In genomic region chr16:8962393-8963009, GRCh38 we compare ENCODE assay signal across 1 cellular context.
TF ChIP-seq lines count a peak whose summit lies in the region.

No MANE protein-coding gene starts in this region.

TF ChIP-seq in HepG2, 621 proteins besides CTCF, POLR2A, EP300 and RAD21 (continued from another document and continues in another):
- peak; percentile 17; the same call in 1 of the 2 replicates for TF ChIP-seq KLF13 (CRISPR knock-in tag; IDR thresholded peaks at IDR 0.05)
- no peak for TF ChIP-seq RFX5 (IDR thresholded peaks at IDR 0.05; ENCODE audit: low read depth, low read length)
- TF ChIP-seq KDM3A (CRISPR knock-in tag; IDR thresholded peaks at IDR 0.05; ENCODE audit: low read depth), result no peak
- peak; percentile 77 for TF ChIP-seq MAFF (IDR thresholded peaks at IDR 0.05; ENCODE audit: low read depth, low read length)
- TF ChIP-seq ATF1 (CRISPR knock-in tag; IDR thresholded peaks at IDR 0.05), result no peak
- peak; percentile 60; the same call in 1 of the 2 replicates for TF ChIP-seq ATF7-NPFF (CRISPR knock-in tag; IDR thresholded peaks at IDR 0.05; ENCODE audit: low read depth)
- TF ChIP-seq ATF2 (CRISPR knock-in tag; IDR thresholded peaks at IDR 0.05), result 0 out of 2 replicates have a peak, but pooled peaks have one; percentile 33
- TF ChIP-seq, protein P1, sequence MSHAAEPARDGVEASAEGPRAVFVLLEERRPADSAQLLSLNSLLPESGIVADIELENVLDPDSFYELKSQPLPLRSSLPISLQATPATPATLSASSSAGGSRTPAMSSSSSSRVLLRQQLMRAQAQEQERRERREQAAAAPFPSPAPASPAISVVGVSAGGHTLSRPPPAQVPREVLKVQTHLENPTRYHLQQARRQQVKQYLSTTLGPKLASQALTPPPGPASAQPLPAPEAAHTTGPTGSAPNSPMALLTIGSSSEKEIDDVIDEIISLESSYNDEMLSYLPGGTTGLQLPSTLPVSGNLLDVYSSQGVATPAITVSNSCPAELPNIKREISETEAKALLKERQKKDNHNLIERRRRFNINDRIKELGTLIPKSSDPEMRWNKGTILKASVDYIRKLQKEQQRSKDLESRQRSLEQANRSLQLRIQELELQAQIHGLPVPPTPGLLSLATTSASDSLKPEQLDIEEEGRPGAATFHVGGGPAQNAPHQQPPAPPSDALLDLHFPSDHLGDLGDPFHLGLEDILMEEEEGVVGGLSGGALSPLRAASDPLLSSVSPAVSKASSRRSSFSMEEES (CRISPR knock-in tag; IDR thresholded peaks at IDR 0.05), result peak; percentile 15; the same call in 1 of the 2 replicates
- no peak for TF ChIP-seq ZNF780A (CRISPR knock-in tag; IDR thresholded peaks at IDR 0.05)
- TF ChIP-seq E2F5 (CRISPR knock-in tag; conservative IDR thresholded peaks at IDR 0.05), result peak; percentile 53; the same call in 1 of the 2 replicates
- peak; percentile 15; the same call in 1 of the 2 replicates for TF ChIP-seq ZNF703 (CRISPR knock-in tag; IDR thresholded peaks at IDR 0.05; ENCODE audit: borderline replicate concordance)
- TF ChIP-seq ZKSCAN1 (IDR thresholded peaks at IDR 0.05; ENCODE audit: low read length), result no peak
- no peak for TF ChIP-seq IKZF1 (IDR thresholded peaks at IDR 0.05)
- TF ChIP-seq ZNF17 (CRISPR knock-in tag; IDR thresholded peaks at IDR 0.05), result no peak
- TF ChIP-seq ZNF772 (CRISPR knock-in tag; IDR thresholded peaks at IDR 0.05), result peak; percentile 37; the same call in 1 of the 2 replicates
- peak; percentile 26; the same call in 1 of the 2 replicates for TF ChIP-seq ZNF552 (CRISPR knock-in tag; IDR thresholded peaks at IDR 0.05; ENCODE audit: borderline replicate concordance)
- no peak; the same call in 1 of the 2 replicates for TF ChIP-seq NCOR1 (IDR thresholded peaks at IDR 0.05; ENCODE audit: borderline replicate concordance, low read length)
- TF ChIP-seq KMT2A (CRISPR knock-in tag; IDR thresholded peaks at IDR 0.05), result peak; percentile 67
- no peak for TF ChIP-seq CBX5 (CRISPR knock-in tag; IDR thresholded peaks at IDR 0.05; ENCODE audit: borderline replicate concordance)
- no peak for TF ChIP-seq STAT6 (CRISPR knock-in tag; IDR thresholded peaks at IDR 0.05; ENCODE audit: borderline replicate concordance)
- no peak for TF ChIP-seq JUN (CRISPR knock-in tag; IDR thresholded peaks at IDR 0.05)
- 0 out of 2 replicates have a peak, but pooled peaks have one; percentile 44 for TF ChIP-seq ZNF136 (CRISPR knock-in tag; IDR thresholded peaks at IDR 0.05; ENCODE audit: low read depth)
- TF ChIP-seq ZEB1 (IDR thresholded peaks at IDR 0.05; ENCODE audit: insufficient replicate concordance, low read depth), result no peak
- TF ChIP-seq HDAC1 (CRISPR knock-in tag; IDR thresholded peaks at IDR 0.05), result peak; percentile 45; the same call in 1 of the 2 replicates
- no peak for TF ChIP-seq ZNF180 (CRISPR knock-in tag; IDR thresholded peaks at IDR 0.05; ENCODE audit: borderline replicate concordance, low read depth)
- TF ChIP-seq, protein P2, sequence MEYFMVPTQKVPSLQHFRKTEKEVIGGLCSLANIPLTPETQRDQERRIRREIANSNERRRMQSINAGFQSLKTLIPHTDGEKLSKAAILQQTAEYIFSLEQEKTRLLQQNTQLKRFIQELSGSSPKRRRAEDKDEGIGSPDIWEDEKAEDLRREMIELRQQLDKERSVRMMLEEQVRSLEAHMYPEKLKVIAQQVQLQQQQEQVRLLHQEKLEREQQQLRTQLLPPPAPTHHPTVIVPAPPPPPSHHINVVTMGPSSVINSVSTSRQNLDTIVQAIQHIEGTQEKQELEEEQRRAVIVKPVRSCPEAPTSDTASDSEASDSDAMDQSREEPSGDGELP (IDR thresholded peaks at IDR 0.05; ENCODE audit: borderline replicate concordance, low read depth), result peak; percentile 35; the same call in 1 of the 2 replicates
- TF ChIP-seq, protein P3, sequence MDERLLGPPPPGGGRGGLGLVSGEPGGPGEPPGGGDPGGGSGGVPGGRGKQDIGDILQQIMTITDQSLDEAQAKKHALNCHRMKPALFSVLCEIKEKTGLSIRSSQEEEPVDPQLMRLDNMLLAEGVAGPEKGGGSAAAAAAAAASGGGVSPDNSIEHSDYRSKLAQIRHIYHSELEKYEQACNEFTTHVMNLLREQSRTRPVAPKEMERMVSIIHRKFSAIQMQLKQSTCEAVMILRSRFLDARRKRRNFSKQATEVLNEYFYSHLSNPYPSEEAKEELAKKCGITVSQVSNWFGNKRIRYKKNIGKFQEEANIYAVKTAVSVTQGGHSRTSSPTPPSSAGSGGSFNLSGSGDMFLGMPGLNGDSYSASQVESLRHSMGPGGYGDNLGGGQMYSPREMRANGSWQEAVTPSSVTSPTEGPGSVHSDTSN (CRISPR knock-in tag; IDR thresholded peaks at IDR 0.05), result no peak
- TF ChIP-seq XRCC5 (optimal IDR thresholded peaks at IDR 0.05; ENCODE audit: low read length), result no peak
- no peak for TF ChIP-seq ZNF577 (CRISPR knock-in tag; IDR thresholded peaks at IDR 0.05; ENCODE audit: borderline replicate concordance, low read depth)
- 0 out of 2 replicates have a peak, but pooled peaks have one; percentile 19 for TF ChIP-seq FOXC1 (CRISPR knock-in tag; IDR thresholded peaks at IDR 0.05; ENCODE audit: borderline replicate concordance)
- peak; percentile 50; the same call in 1 of the 2 replicates for TF ChIP-seq ZNF224 (CRISPR knock-in tag; IDR thresholded peaks at IDR 0.05)
- 0 out of 2 replicates have a peak, but pooled peaks have one; percentile 23 for TF ChIP-seq LBX2 (CRISPR knock-in tag; IDR thresholded peaks at IDR 0.05; ENCODE audit: borderline replicate concordance)
- TF ChIP-seq MTA3 (CRISPR knock-in tag; IDR thresholded peaks at IDR 0.05), result no peak
- peak; percentile 73; the same call in 1 of the 2 replicates for TF ChIP-seq CHCHD3 (CRISPR knock-in tag; IDR thresholded peaks at IDR 0.05)
- TF ChIP-seq ZNF570 (CRISPR knock-in tag; IDR thresholded peaks at IDR 0.05; ENCODE audit: borderline replicate concordance), result no peak
- 0 out of 2 replicates have a peak, but pooled peaks have one; percentile 46 for TF ChIP-seq ZNF414 (CRISPR knock-in tag; IDR thresholded peaks at IDR 0.05)
- no peak for TF ChIP-seq ZSCAN22 (CRISPR knock-in tag; IDR thresholded peaks at IDR 0.05)
- TF ChIP-seq ZNF282 (IDR thresholded peaks at IDR 0.05; ENCODE audit: partially characterized antibody), result no peak
- 0 out of 2 replicates have a peak, but pooled peaks have one; percentile 57 for TF ChIP-seq ZNF713 (CRISPR knock-in tag; IDR thresholded peaks at IDR 0.05)
- no peak for TF ChIP-seq GTF2F1 (IDR thresholded peaks at IDR 0.05; ENCODE audit: low read length)
- TF ChIP-seq ZBTB39 (CRISPR knock-in tag; IDR thresholded peaks at IDR 0.05), result 0 out of 2 replicates have a peak, but pooled peaks have one; percentile 64
- TF ChIP-seq BORCS8-MEF2B (CRISPR knock-in tag; IDR thresholded peaks at IDR 0.05), result peak; percentile 42; the same call in 1 of the 2 replicates
- TF ChIP-seq, protein P4, sequence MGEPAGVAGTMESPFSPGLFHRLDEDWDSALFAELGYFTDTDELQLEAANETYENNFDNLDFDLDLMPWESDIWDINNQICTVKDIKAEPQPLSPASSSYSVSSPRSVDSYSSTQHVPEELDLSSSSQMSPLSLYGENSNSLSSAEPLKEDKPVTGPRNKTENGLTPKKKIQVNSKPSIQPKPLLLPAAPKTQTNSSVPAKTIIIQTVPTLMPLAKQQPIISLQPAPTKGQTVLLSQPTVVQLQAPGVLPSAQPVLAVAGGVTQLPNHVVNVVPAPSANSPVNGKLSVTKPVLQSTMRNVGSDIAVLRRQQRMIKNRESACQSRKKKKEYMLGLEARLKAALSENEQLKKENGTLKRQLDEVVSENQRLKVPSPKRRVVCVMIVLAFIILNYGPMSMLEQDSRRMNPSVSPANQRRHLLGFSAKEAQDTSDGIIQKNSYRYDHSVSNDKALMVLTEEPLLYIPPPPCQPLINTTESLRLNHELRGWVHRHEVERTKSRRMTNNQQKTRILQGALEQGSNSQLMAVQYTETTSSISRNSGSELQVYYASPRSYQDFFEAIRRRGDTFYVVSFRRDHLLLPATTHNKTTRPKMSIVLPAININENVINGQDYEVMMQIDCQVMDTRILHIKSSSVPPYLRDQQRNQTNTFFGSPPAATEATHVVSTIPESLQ (CRISPR knock-in tag; conservative IDR thresholded peaks at IDR 0.05), result 0 out of 2 replicates have a peak, but pooled peaks have one; percentile 13
- peak; percentile 58 for TF ChIP-seq HNRNPLL (IDR thresholded peaks at IDR 0.05; ENCODE audit: low read depth, low read length, poor library complexity, severe bottlenecking)
- 0 out of 2 replicates have a peak, but pooled peaks have one; percentile 35 for TF ChIP-seq CSRNP1 (CRISPR knock-in tag; IDR thresholded peaks at IDR 0.05)
- no peak for TF ChIP-seq ZNF841 (CRISPR knock-in tag; IDR thresholded peaks at IDR 0.05; ENCODE audit: borderline replicate concordance)
